In the genomic region with DNA sequence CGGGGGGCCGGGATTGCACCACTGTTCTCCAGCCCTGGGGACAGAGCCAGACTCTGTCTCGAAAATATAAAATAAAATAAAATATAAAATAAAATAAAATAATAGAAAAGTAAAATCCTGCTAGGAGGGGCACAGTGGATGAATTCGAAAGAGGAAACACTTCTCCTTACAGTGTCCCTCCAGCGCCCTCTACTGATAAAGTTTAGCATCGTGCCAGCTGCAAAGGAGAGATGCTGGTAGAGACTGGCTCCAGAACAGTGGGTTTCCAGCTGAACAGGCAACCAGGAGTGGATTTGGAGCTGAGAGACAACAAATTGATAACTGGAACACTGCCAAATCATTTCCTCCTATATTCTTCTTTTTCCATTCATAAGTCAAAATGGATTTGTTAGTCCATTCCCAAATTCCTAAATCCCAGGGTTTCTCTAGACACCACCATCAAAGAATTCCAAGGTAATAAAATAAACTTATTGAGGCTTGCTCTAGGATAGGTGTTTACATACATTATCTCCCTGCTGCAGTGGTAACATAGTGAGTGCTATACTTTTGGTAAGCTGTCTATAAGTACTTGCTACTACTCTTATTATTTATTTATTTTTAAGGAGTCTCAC, we compare ENCODE assay signal across 1 cellular context.
TF ChIP-seq lines count a peak whose summit lies in the region.

No MANE protein-coding gene starts in this region.

TF ChIP-seq in HepG2, 621 proteins besides CTCF, POLR2A, EP300 and RAD21 (continued from another document):
- TF ChIP-seq, protein P1, sequence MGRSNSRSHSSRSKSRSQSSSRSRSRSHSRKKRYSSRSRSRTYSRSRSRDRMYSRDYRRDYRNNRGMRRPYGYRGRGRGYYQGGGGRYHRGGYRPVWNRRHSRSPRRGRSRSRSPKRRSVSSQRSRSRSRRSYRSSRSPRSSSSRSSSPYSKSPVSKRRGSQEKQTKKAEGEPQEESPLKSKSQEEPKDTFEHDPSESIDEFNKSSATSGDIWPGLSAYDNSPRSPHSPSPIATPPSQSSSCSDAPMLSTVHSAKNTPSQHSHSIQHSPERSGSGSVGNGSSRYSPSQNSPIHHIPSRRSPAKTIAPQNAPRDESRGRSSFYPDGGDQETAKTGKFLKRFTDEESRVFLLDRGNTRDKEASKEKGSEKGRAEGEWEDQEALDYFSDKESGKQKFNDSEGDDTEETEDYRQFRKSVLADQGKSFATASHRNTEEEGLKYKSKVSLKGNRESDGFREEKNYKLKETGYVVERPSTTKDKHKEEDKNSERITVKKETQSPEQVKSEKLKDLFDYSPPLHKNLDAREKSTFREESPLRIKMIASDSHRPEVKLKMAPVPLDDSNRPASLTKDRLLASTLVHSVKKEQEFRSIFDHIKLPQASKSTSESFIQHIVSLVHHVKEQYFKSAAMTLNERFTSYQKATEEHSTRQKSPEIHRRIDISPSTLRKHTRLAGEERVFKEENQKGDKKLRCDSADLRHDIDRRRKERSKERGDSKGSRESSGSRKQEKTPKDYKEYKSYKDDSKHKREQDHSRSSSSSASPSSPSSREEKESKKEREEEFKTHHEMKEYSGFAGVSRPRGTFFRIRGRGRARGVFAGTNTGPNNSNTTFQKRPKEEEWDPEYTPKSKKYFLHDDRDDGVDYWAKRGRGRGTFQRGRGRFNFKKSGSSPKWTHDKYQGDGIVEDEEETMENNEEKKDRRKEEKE (IDR thresholded peaks at IDR 0.05): no peak
TF ChIP-seq in HepG2: peak in this region for 2.
